10 cellular contexts compared by ENCODE assay signal in genomic region chr11:65414776-65415498, GRCh38. TPM values are rescaled to one million over a fixed set of nuclear protein-coding genes. Genes with fewer than 3 reads are reported as not detected.
DNase-seq lines count a peak whose midpoint lies in the region; ATAC-seq and TF ChIP-seq lines count a peak whose summit lies in the region.
"Had no signal": no experiment of that assay in that cellular context is flagged by ENCODE, and none has a peak within 500 bp of the region (broad histone marks: within the 10 kb centered on the region; RNA-seq: fewer than 3 reads in every experiment).

No MANE protein-coding gene starts in this region.

- TF ChIP-seq CTCF in right atrium auricular region (IDR thresholded peaks at IDR 0.05), result no peak
- no peak for TF ChIP-seq CTCF in lower lobe of right lung (IDR thresholded peaks at IDR 0.05)
- no peak for TF ChIP-seq CTCF in vagina (IDR thresholded peaks at IDR 0.05)

- intact Hi-C loops in cardiac septum (cut with DNase I) (loop anchor here (2.0 to 5.0 kb wide), 2 partner anchors 24 to 48 kb away; no protein-coding TSS in a partner anchor), lower lobe of right lung (cut with DNase I) (no loop called here), vagina (cut with DNase I) (loop anchor here (5.0 kb wide), 1 partner anchor 33 kb away; the partner anchor contains the start of gene SLC25A45)

- no peaks in the 10 kb centered on the region for H3K9me3 ChIP-seq in right atrium auricular region
- no peaks in the 10 kb centered on the region for H3K9me3 ChIP-seq in lower lobe of right lung
- no peaks in the 10 kb centered on the region for H3K9me3 ChIP-seq in vagina

- H3K4me3 ChIP-seq in right atrium auricular region (no peak overlapping the region), lower lobe of right lung (no peak overlapping the region), vagina (no peak overlapping the region)

- H3K27me3 ChIP-seq in right atrium auricular region (no peaks in the 10 kb centered on the region), lower lobe of right lung (ENCODE audit: low read depth) (no peaks in the 10 kb centered on the region), vagina (no peaks in the 10 kb centered on the region)

- H3K27ac ChIP-seq in right atrium auricular region (peak overlapping the region in 1 of 2 donors; percentile 1), caudate nucleus (ENCODE audit: low read depth, low read length) (peak overlapping the region; percentile 99), lower lobe of right lung (peak overlapping the region; percentile 100), vagina (peak overlapping the region; percentile 99)

- peaks cover 0 to 63% of the 10 kb centered on the region in 2 donors for H3K4me1 ChIP-seq in right atrium auricular region
- H3K4me1 ChIP-seq in lower lobe of right lung, result peaks cover 45% of the 10 kb centered on the region
- peaks cover 48% of the 10 kb centered on the region for H3K4me1 ChIP-seq in vagina

- peaks cover 18% of the 10 kb centered on the region for H3K36me3 ChIP-seq in right atrium auricular region
- H3K36me3 ChIP-seq in lower lobe of right lung, result peaks cover 33% of the 10 kb centered on the region
- peaks cover 0 to 22% of the 10 kb centered on the region in 2 donors for H3K36me3 ChIP-seq in vagina

- ATAC-seq in lower lobe of right lung, result no peak
- no peak for ATAC-seq in HG02981 (IDR thresholded peaks at IDR 0.05; ENCODE audit: unreplicated experiment)
- ATAC-seq in HG03571 (IDR thresholded peaks at IDR 0.05; ENCODE audit: unreplicated experiment), result no peak

- DNase-seq in cardiac septum (ENCODE audit: low spot score), result peak; percentile 44
- DNase-seq in right atrium auricular region (ENCODE audit: low spot score), result no peak
- DNase-seq in caudate nucleus (lab: John Stamatoyannopoulos, UW), result peak in 2 of 61 donors; percentile 26 to 31
- DNase-seq in lower lobe of right lung, result peak; percentile 36
- no peak for DNase-seq in vagina (ENCODE audit: extremely low spot score in 2 of 2)
- DNase-seq in NK-92 (lab: John Stamatoyannopoulos, UW; ENCODE audit: unreplicated experiment), result no peak
- DNase-seq: NCI-H1417 treated with DMSO at 0.1 percent for 48 hours, SIG-M5 had no signal

- TF ChIP-seq POLR2A in vagina (IDR thresholded peaks at IDR 0.05), result no peak

RNA-seq across cellular contexts. Expression of gene NEAT1, which starts 7.7 kb away (rescaled TPM):
- 668 TPM for total RNA-seq in cardiac septum
- total RNA-seq in right atrium auricular region, result 10 to 100 TPM; 43.7 to 52.5 TPM
- 980 TPM for total RNA-seq in lower lobe of right lung
- total RNA-seq in vagina, result 857 TPM

RNA-seq across cellular contexts. Expression of gene FRMD8, which starts 28.5 kb away (rescaled TPM):
- total RNA-seq in cardiac septum (14.4 TPM), right atrium auricular region (10 to 100 TPM; 10.2 to 23.8 TPM), lower lobe of right lung (22.6 TPM), vagina (53.3 TPM)

RNA-seq across cellular contexts. Expression of gene SLC25A45, which starts 32.5 kb away (rescaled TPM):
- total RNA-seq in cardiac septum (10.5 TPM), right atrium auricular region (1 to 10 TPM; 2.6 to 3.3 TPM), lower lobe of right lung (13.0 TPM), vagina (2.2 TPM)

Comparison
In these comparisons a context has a peak if more than half of its experiments do, and no peak if none do; other contexts are left out.
1. DNase-seq: peak in cardiac septum (single experiment) and lower lobe of right lung (single experiment); none in right atrium auricular region (single experiment), vagina (0 of 2) and NK-92 (single experiment).
2. RNA of gene NEAT1, which starts 7.7 kb away (total RNA-seq): 980 TPM in lower lobe of right lung (single experiment), 857 TPM in vagina (single experiment) and 668 TPM in cardiac septum (single experiment); 43.7 to 52.5 TPM in right atrium auricular region; every median in the first group is over 10 times any median in the second.